10 cellular contexts compared by ENCODE assay signal in the genomic region with DNA sequence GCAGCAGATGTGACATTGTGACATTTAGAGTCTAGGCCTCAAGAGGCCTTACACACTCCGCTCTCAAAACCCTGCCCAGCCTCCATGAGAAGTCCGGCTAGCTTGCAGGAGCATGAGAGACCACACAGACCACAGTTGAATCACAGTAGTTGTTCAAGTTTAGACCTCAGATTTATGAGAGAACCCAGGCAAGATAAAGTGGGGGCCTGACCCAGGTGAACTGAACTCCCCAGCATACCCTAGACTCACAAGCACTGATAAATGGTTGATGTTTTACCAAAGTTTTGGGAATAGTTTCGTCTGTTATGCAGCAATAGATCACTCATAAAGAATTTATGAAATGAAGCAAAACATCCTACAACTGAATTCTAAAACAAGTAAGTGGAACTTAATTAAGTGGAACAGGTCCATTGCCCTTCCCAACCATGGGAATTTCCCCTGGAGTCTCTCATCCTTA. TPM values are rescaled to one million over a fixed set of nuclear protein-coding genes. Genes with fewer than 3 reads are reported as not detected.
A peak's percentile ranks its signal among the peaks of the same experiment; 100 is the strongest.
DNase-seq lines count a peak whose midpoint lies in the region; ATAC-seq and TF ChIP-seq lines count a peak whose summit lies in the region.
"Had no signal": no experiment of that assay in that cellular context is flagged by ENCODE, and none has a peak within 500 bp of the region (broad histone marks: within the 10 kb centered on the region; RNA-seq: fewer than 3 reads in every experiment).

No MANE protein-coding gene starts in this region.

- intact Hi-C loops in activated B cell treated with CpG ODN at 0.5 μM for 24 hours (cut with micrococcal nuclease), result loop anchor here (10.0 kb wide), 1 partner anchor 834 kb away; a partner anchor contains a TSS

- ATAC-seq in GM18505 (IDR thresholded peaks at IDR 0.05; ENCODE audit: unreplicated experiment), result no peak
- peak; percentile 15 for ATAC-seq in GM19463 (IDR thresholded peaks at IDR 0.05; ENCODE audit: unreplicated experiment)
- ATAC-seq in activated B cell treated with CpG ODN at 0.5 μM for 24 hours (ENCODE audit: low read depth), result no peak
- no peak for ATAC-seq in memory B cell (ENCODE audit: low read depth)

- H3K9me3 Mint-ChIP-seq in activated B cell treated with CpG ODN at 0.5 μM for 24 hours (no peaks in the 10 kb centered on the region), memory B cell (peaks cover 4% of the 10 kb centered on the region)

- H3K27me3 Mint-ChIP-seq in activated B cell treated with CpG ODN at 0.5 μM for 24 hours, result no peaks in the 10 kb centered on the region
- no peaks in the 10 kb centered on the region for H3K27me3 Mint-ChIP-seq in memory B cell
- H3K27me3 Mint-ChIP-seq: progenitor cell of endocrine pancreas had no signal

- CTCF ChIA-PET in activated B cell treated with CpG ODN at 0.5 μM for 24 hours (lab: Charles Lee), result interaction anchor here (1.3 kb wide), 1 partner anchor 32 kb away, joined by 3 read pairs; no protein-coding TSS in a partner anchor

- H3K4me3 Mint-ChIP-seq in activated B cell treated with CpG ODN at 0.5 μM for 24 hours (no peak overlapping the region), memory B cell (peak overlapping the region; percentile 22)

- POLR2A ChIA-PET in activated B cell treated with CpG ODN at 0.5 μM for 24 hours (lab: Charles Lee), result interaction anchor here (2.8 to 3.1 kb wide), 2 partner anchors 11 to 137 kb away, joined by 9 to 31 read pairs; a partner anchor contains a TSS

- peak overlapping the region; percentile 30 for H3K27ac Mint-ChIP-seq in activated B cell treated with CpG ODN at 0.5 μM for 24 hours
- no peak overlapping the region for H3K27ac Mint-ChIP-seq in memory B cell
- H3K27ac Mint-ChIP-seq: progenitor cell of endocrine pancreas had no signal

- no peak for TF ChIP-seq CTCF in activated B cell treated with CpG ODN at 0.5 μM for 24 hours (IDR thresholded peaks at IDR 0.05)

- peak; percentile 28 for TF ChIP-seq POLR2A in GM18505 (IDR thresholded peaks at IDR 0.05; ENCODE audit: borderline replicate concordance, extremely low read depth, insufficient read depth, insufficient read length)

- H3K4me1 Mint-ChIP-seq in activated B cell treated with CpG ODN at 0.5 μM for 24 hours, result peaks cover 10% of the 10 kb centered on the region
- peaks cover 3% of the 10 kb centered on the region for H3K4me1 Mint-ChIP-seq in memory B cell

- H3K36me3 Mint-ChIP-seq in activated B cell treated with CpG ODN at 0.5 μM for 24 hours (ENCODE audit: low read depth), result no peaks in the 10 kb centered on the region
- no peaks in the 10 kb centered on the region for H3K36me3 Mint-ChIP-seq in memory B cell

- no peak for DNase-seq in activated B cell treated with CpG ODN at 0.5 μM for 24 hours
- no peak for DNase-seq in memory B cell (ENCODE audit: low spot score in 2 of 2)
- no peak for DNase-seq in globus pallidus (ENCODE audit: low spot score)
- no peak for DNase-seq in AML-193 (lab: John Stamatoyannopoulos, UW)
- DNase-seq in DMS 273 treated with DMSO at 0.1 percent for 48 hours (lab: John Stamatoyannopoulos, UW), result no peak
- DNase-seq: NCI-H1436, thyroid gland had no signal

RNA-seq across cellular contexts. Expression of a gene that starts 4.7 kb away (rescaled TPM):
- total RNA-seq in activated B cell treated with CpG ODN at 0.5 μM for 24 hours, result 71.2 and 85.1 TPM in 2 replicates
